1 cellular context compared by ENCODE assay signal in genomic region chr6:79947191-79948173, GRCh38.
TF ChIP-seq lines count a peak whose summit lies in the region.

Gene ELOVL4, minus strand, starts transcription at chr6:79947553. Its CDS starts 274 bp downstream, at chr6:79947279.

TF ChIP-seq in HEK293, 187 proteins besides CTCF, POLR2A, EP300 and RAD21 (continued from another document and continues in another):
- TF ChIP-seq ZBTB44 (tag by site-specific recombination; IDR thresholded peaks at IDR 0.05) (peak; percentile 50; the same call in 1 of the 2 replicates), FEZF1 (tag by site-specific recombination; IDR thresholded peaks at IDR 0.05) (no peak), PRDM1 (tag by site-specific recombination; IDR thresholded peaks at IDR 0.05) (peak; percentile 5; the same call in 1 of the 2 replicates), KLF16 (tag by site-specific recombination; IDR thresholded peaks at IDR 0.05) (peak; percentile 70; the same call in 1 of the 2 replicates), ZNF530 (tag by site-specific recombination; IDR thresholded peaks at IDR 0.05; ENCODE audit: low read depth) (no peak), EGR2 (tag by site-specific recombination; IDR thresholded peaks at IDR 0.05; ENCODE audit: low read depth) (peak; percentile 79), ZNF555 (tag by site-specific recombination; conservative IDR thresholded peaks at IDR 0.05) (no peak), ZNF843 (tag by site-specific recombination; IDR thresholded peaks at IDR 0.05) (no peak), ZNF335 (tag by site-specific recombination; conservative IDR thresholded peaks at IDR 0.05) (0 out of 2 replicates have a peak, but pooled peaks have one; percentile 55), GLI4 (tag by site-specific recombination; IDR thresholded peaks at IDR 0.05) (peak; percentile 57; the same call in 1 of the 2 replicates), ZBTB21 (tag by site-specific recombination; IDR thresholded peaks at IDR 0.05) (no peak), ZNF266 (tag by site-specific recombination; IDR thresholded peaks at IDR 0.05; ENCODE audit: low read depth) (no peak), SP2 (tag by site-specific recombination; IDR thresholded peaks at IDR 0.05) (peak; percentile 92), ZNF626 (tag by site-specific recombination; IDR thresholded peaks at IDR 0.05) (no peak), ZNF747 (tag by site-specific recombination; IDR thresholded peaks at IDR 0.05) (no peak), KLF8 (tag by site-specific recombination; IDR thresholded peaks at IDR 0.05) (peak; percentile 35; the same call in 1 of the 2 replicates), ZNF239 (tag by site-specific recombination; IDR thresholded peaks at IDR 0.05) (no peak), ZNF433 (tag by site-specific recombination; IDR thresholded peaks at IDR 0.05; ENCODE audit: low read depth) (no peak), ZNF654 (tag by site-specific recombination; IDR thresholded peaks at IDR 0.05; ENCODE audit: low read depth) (no peak), ZNF629 (tag by site-specific recombination; IDR thresholded peaks at IDR 0.05) (peak; percentile 45; the same call in 1 of the 2 replicates), ZNF660 (tag by site-specific recombination; IDR thresholded peaks at IDR 0.05) (no peak; the same call in 1 of the 2 replicates), ZNF157 (tag by site-specific recombination; IDR thresholded peaks at IDR 0.05) (no peak), PATZ1 (tag by site-specific recombination; IDR thresholded peaks at IDR 0.05) (peak; percentile 99), BCL11A (tag by site-specific recombination; IDR thresholded peaks at IDR 0.05; ENCODE audit: low read depth) (no peak), AEBP2 (tag by site-specific recombination; IDR thresholded peaks at IDR 0.05; ENCODE audit: borderline replicate concordance) (no peak), ZNF426 (tag by site-specific recombination; IDR thresholded peaks at IDR 0.05) (no peak), ZNF501 (tag by site-specific recombination; IDR thresholded peaks at IDR 0.05) (peak; percentile 9; the same call in 1 of the 2 replicates), ZNF529 (tag by site-specific recombination; IDR thresholded peaks at IDR 0.05; ENCODE audit: insufficient replicate concordance) (no peak), ZNF292 (tag by site-specific recombination; IDR thresholded peaks at IDR 0.05; ENCODE audit: borderline replicate concordance, low read depth) (no peak), ZNF473 (tag by site-specific recombination; IDR thresholded peaks at IDR 0.05) (no peak), PRDM6 (tag by site-specific recombination; IDR thresholded peaks at IDR 0.05) (no peak), INSM2 (tag by site-specific recombination; IDR thresholded peaks at IDR 0.05) (no peak), TSHZ1 (tag by site-specific recombination; IDR thresholded peaks at IDR 0.05; ENCODE audit: borderline replicate concordance) (no peak), ZNF768 (tag by site-specific recombination; IDR thresholded peaks at IDR 0.05) (no peak), PRDM10 (tag by site-specific recombination; IDR thresholded peaks at IDR 0.05) (peak; percentile 55; the same call in 1 of the 2 replicates), ZNF521 (tag by site-specific recombination; IDR thresholded peaks at IDR 0.05) (no peak), ZNF350 (tag by site-specific recombination; IDR thresholded peaks at IDR 0.05) (no peak), ZNF776 (tag by site-specific recombination; IDR thresholded peaks at IDR 0.05; ENCODE audit: borderline replicate concordance) (no peak), KLF7 (tag by site-specific recombination; IDR thresholded peaks at IDR 0.05; ENCODE audit: borderline replicate concordance) (no peak), ZFP41 (tag by site-specific recombination; IDR thresholded peaks at IDR 0.05; ENCODE audit: borderline replicate concordance) (no peak), ZXDB (tag by site-specific recombination; IDR thresholded peaks at IDR 0.05) (peak; percentile 78), ZNF704 (tag by site-specific recombination; IDR thresholded peaks at IDR 0.05) (no peak), ZNF76 (tag by site-specific recombination; IDR thresholded peaks at IDR 0.05; ENCODE audit: borderline replicate concordance, low read depth) (peak; percentile 53; the same call in 1 of the 2 replicates), ZNF23 (tag by site-specific recombination; IDR thresholded peaks at IDR 0.05; ENCODE audit: borderline replicate concordance) (no peak), ZNF624 (tag by site-specific recombination; IDR thresholded peaks at IDR 0.05) (no peak), ZNF670 (tag by site-specific recombination; IDR thresholded peaks at IDR 0.05; ENCODE audit: low read depth) (no peak)
